19 cellular contexts compared by ENCODE assay signal in genomic region chr18:41331661-41332060, GRCh38.
DNase-seq lines count a peak whose midpoint lies in the region; ATAC-seq, FAIRE-seq and TF ChIP-seq lines count a peak whose summit lies in the region.
"Had no signal": no experiment of that assay in that cellular context is flagged by ENCODE, and none has a peak within 500 bp of the region (broad histone marks: within the 10 kb centered on the region; RNA-seq: fewer than 3 reads in every experiment).

No MANE protein-coding gene starts in this region.

- no peak for TF ChIP-seq POLR2A in GM12892 (IDR thresholded peaks at IDR 0.05; ENCODE audit: low read depth, low read length)

- no peak for TF ChIP-seq CTCF in pancreas (IDR thresholded peaks at IDR 0.05)

- no peaks in the 10 kb centered on the region for H3K27me3 ChIP-seq in pancreas
- H3K27me3 ChIP-seq: BLaER1 had no signal

- H3K27ac ChIP-seq in pancreas: no peak overlapping the region
- H3K27ac ChIP-seq: BLaER1, C4-2B, GM23248 had no signal

- no peaks in the 10 kb centered on the region for H3K9me3 ChIP-seq in pancreas
- H3K9me3 ChIP-seq: Caco-2 had no signal

- FAIRE-seq in RCC 7860 (lab: Jason Lieb, UNC): peak; percentile 51
- FAIRE-seq in colon (lab: Jason Lieb, UNC): peak; percentile 80
- peak; percentile 72 for FAIRE-seq in pancreas (lab: Jason Lieb, UNC)
- no peak for FAIRE-seq in GM12892 (lab: Jason Lieb, UNC)
- FAIRE-seq: GM12878, GM18507 had no signal

- no peak overlapping the region for H3K4me3 ChIP-seq in pancreas
- H3K4me3 ChIP-seq: BLaER1, GM12878, GM23248 had no signal

- no peaks in the 10 kb centered on the region for H3K4me1 ChIP-seq in pancreas
- H3K4me1 ChIP-seq: BLaER1, Caco-2 had no signal

- 38 to 55% methylated on average over 1 of the region's 1 CpG for WGBS in pancreas, 2 donors

- no peak for DNase-seq in RCC 7860 (ENCODE audit: low spot score)
- no peak for DNase-seq in pancreas
- no peak for DNase-seq in GM12892 (ENCODE audit: insufficient read length)
- no peak for DNase-seq in activated CD4-positive, alpha-beta T cell treated with anti-CD3 and anti-CD28 coated beads, Interleukin-2, amount 50 U/mL, for 1 hour
- DNase-seq: Caco-2; CD4-positive, CD25-positive, alpha-beta regulatory T cell; CD8-positive, alpha-beta T cell; DMS153; DND-41; GDM1; GM23248; H7; HCEC 1CT had no signal

- intact Hi-C loops in pancreas (cut with DNase I): no loop called here

- ATAC-seq in pancreas (no peak), HG02763 (IDR thresholded peaks at IDR 0.05; ENCODE audit: unreplicated experiment) (no peak)
- ATAC-seq: CD8-positive, alpha-beta T cell; GM12878 had no signal

- no peaks in the 10 kb centered on the region for H3K36me3 ChIP-seq in pancreas
- H3K36me3 ChIP-seq: BLaER1 had no signal
